Comparison of ENCODE assay signal across 1 cellular context in genomic region chr4:82900335-82901128, GRCh38.
TF ChIP-seq lines count a peak whose summit lies in the region.

Gene THAP9 (plus strand): TSS chr4:82900735. CDS start chr4:82900803, 68 bp downstream.

TF ChIP-seq in K562, 482 proteins besides CTCF, POLR2A, EP300 and RAD21 (continued from another document and continues in another):
- TF ChIP-seq E2F6 (IDR thresholded peaks at IDR 0.05; ENCODE audit: borderline replicate concordance in 1 of 2, extremely low read depth in 1 of 2, insufficient read depth in 1 of 2, insufficient read length in 1 of 2, low read depth in 1 of 2, low read length in 1 of 2, poor library complexity in 1 of 2, severe bottlenecking in 1 of 2), result peak; percentile 59 to 79
- TF ChIP-seq PHF21A (IDR thresholded peaks at IDR 0.05; ENCODE audit: borderline replicate concordance, low read depth), result peak; percentile 13; the same call in 1 of the 2 replicates
- no peak for TF ChIP-seq ZKSCAN1 (IDR thresholded peaks at IDR 0.05; ENCODE audit: low read depth, low read length)
- TF ChIP-seq MAZ (CRISPR knock-in tag; conservative IDR thresholded peaks at IDR 0.05 in 1 of 2, IDR thresholded peaks at IDR 0.05 in 1 of 2), result peak; percentile 54 to 77
- TF ChIP-seq GATAD2B (IDR thresholded peaks at IDR 0.05; ENCODE audit: borderline replicate concordance), result peak; percentile 100
- TF ChIP-seq SNIP1 (IDR thresholded peaks at IDR 0.05; ENCODE audit: low read depth), result peak; percentile 31; the same call in 1 of the 2 replicates
- peak; percentile 33; the same call in 1 of the 2 replicates for TF ChIP-seq ZBED1 (IDR thresholded peaks at IDR 0.05)
- TF ChIP-seq ZBTB7A (IDR thresholded peaks at IDR 0.05; ENCODE audit: borderline replicate concordance, control insufficient read depth, low read depth, low read length), result no peak; the same call in 1 of the 2 replicates
- TF ChIP-seq CREM (IDR thresholded peaks at IDR 0.05; ENCODE audit: low read depth), result peak; percentile 97
- peak; percentile 55 for TF ChIP-seq ETV5 (CRISPR knock-in tag; IDR thresholded peaks at IDR 0.05; ENCODE audit: low read depth)
- peak in 1 of 2 experiments; percentile 7; a peak in 1 of 4 replicates for TF ChIP-seq BCLAF1 (IDR thresholded peaks at IDR 0.05; ENCODE audit: borderline replicate concordance in 1 of 2, control insufficient read depth in 1 of 2, low read depth in 2 of 2, low read length in 1 of 2)
- no peak for TF ChIP-seq ZNF512 (tag; IDR thresholded peaks at IDR 0.05)
- no peak for TF ChIP-seq SRSF3 (IDR thresholded peaks at IDR 0.05; ENCODE audit: insufficient read depth, low read length)
- no peak for TF ChIP-seq ZBTB26 (CRISPR knock-in tag; IDR thresholded peaks at IDR 0.05)
- TF ChIP-seq TCF7 (IDR thresholded peaks at IDR 0.05; ENCODE audit: borderline replicate concordance), result no peak
- no peak for TF ChIP-seq POLR3G (IDR thresholded peaks at IDR 0.05; ENCODE audit: extremely low read depth, insufficient read length, insufficient replicate concordance)
- no peak for TF ChIP-seq ZNF311 (CRISPR knock-in tag; IDR thresholded peaks at IDR 0.05)
- TF ChIP-seq ATF1 (CRISPR knock-in tag; IDR thresholded peaks at IDR 0.05), result peak; percentile 67
- TF ChIP-seq ATF1 (tag; IDR thresholded peaks at IDR 0.05), result peak; percentile 99
- TF ChIP-seq HCFC1 (IDR thresholded peaks at IDR 0.05; ENCODE audit: low read depth, low read length), result peak; percentile 30
- TF ChIP-seq MLX (CRISPR knock-in tag; conservative IDR thresholded peaks at IDR 0.05), result peak in 1 of 2 experiments; percentile 54; a peak in 1 of 4 replicates
- TF ChIP-seq EWSR1 (IDR thresholded peaks at IDR 0.05; ENCODE audit: borderline replicate concordance, low read depth, partially characterized antibody), result no peak
- no peak for TF ChIP-seq PBX2 (CRISPR knock-in tag; IDR thresholded peaks at IDR 0.05; ENCODE audit: low read depth)
- peak; percentile 76 for TF ChIP-seq PBX2 (tag; conservative IDR thresholded peaks at IDR 0.05; ENCODE audit: low read depth)
- no peak for TF ChIP-seq HMG20A (CRISPR knock-in tag; conservative IDR thresholded peaks at IDR 0.05)
- TF ChIP-seq USF1 (CRISPR knock-in tag; IDR thresholded peaks at IDR 0.05), result peak; percentile 59
- no peak for TF ChIP-seq CBFB (CRISPR knock-in tag; IDR thresholded peaks at IDR 0.05)
- peak; percentile 47; the same call in 1 of the 2 replicates for TF ChIP-seq E2F3 (CRISPR knock-in tag; IDR thresholded peaks at IDR 0.05)
- 0 out of 2 replicates have a peak, but pooled peaks have one; percentile 51 for TF ChIP-seq ARID1B (IDR thresholded peaks at IDR 0.05)
- 0 out of 4 replicates have a peak, but pooled peaks of 1 of the 2 experiments have one; percentile 32 for TF ChIP-seq ETV6 (IDR thresholded peaks at IDR 0.05; ENCODE audit: borderline replicate concordance in 1 of 2, low read depth in 2 of 2, low read length in 1 of 2)
- TF ChIP-seq ETV6 (CRISPR knock-in tag; IDR thresholded peaks at IDR 0.05; ENCODE audit: borderline replicate concordance), result no peak; the same call in 1 of the 2 replicates
- TF ChIP-seq ZBTB11 (CRISPR knock-in tag; IDR thresholded peaks at IDR 0.05), result no peak
- peak; percentile 86; the same call in 1 of the 2 replicates for TF ChIP-seq NFATC3 (IDR thresholded peaks at IDR 0.05)
- 0 out of 2 replicates have a peak, but pooled peaks have one; percentile 11 for TF ChIP-seq BACH1 (tag; IDR thresholded peaks at IDR 0.05)
- no peak for TF ChIP-seq REST (CRISPR knock-in tag; IDR thresholded peaks at IDR 0.05; ENCODE audit: low read depth)
- TF ChIP-seq ETS2 (tag; IDR thresholded peaks at IDR 0.05; ENCODE audit: borderline replicate concordance, poor library complexity, severe bottlenecking), result no peak
- TF ChIP-seq MYC (IDR thresholded peaks at IDR 0.05; ENCODE audit: low read depth, low read length), result peak; percentile 91
- TF ChIP-seq MYC (CRISPR knock-in tag; IDR thresholded peaks at IDR 0.05; ENCODE audit: borderline replicate concordance, low read depth), result peak; percentile 88; the same call in 1 of the 2 replicates
- peak; percentile 67; the same call in 1 of the 2 replicates for TF ChIP-seq ZBTB1 (CRISPR knock-in tag; IDR thresholded peaks at IDR 0.05; ENCODE audit: borderline replicate concordance, low read depth)
- peak; percentile 34 for TF ChIP-seq ZEB2 (IDR thresholded peaks at IDR 0.05)
- TF ChIP-seq ZNF224 (CRISPR knock-in tag; IDR thresholded peaks at IDR 0.05), result no peak
- no peak for TF ChIP-seq WHSC1 (IDR thresholded peaks at IDR 0.05; ENCODE audit: low read length)
- TF ChIP-seq ZNF324 (CRISPR knock-in tag; IDR thresholded peaks at IDR 0.05), result no peak
- TF ChIP-seq GATAD2A (IDR thresholded peaks at IDR 0.05), result peak; percentile 98
- TF ChIP-seq ADNP (tag; IDR thresholded peaks at IDR 0.05), result no peak
